8 cellular contexts compared by ENCODE assay signal in the genomic region with DNA sequence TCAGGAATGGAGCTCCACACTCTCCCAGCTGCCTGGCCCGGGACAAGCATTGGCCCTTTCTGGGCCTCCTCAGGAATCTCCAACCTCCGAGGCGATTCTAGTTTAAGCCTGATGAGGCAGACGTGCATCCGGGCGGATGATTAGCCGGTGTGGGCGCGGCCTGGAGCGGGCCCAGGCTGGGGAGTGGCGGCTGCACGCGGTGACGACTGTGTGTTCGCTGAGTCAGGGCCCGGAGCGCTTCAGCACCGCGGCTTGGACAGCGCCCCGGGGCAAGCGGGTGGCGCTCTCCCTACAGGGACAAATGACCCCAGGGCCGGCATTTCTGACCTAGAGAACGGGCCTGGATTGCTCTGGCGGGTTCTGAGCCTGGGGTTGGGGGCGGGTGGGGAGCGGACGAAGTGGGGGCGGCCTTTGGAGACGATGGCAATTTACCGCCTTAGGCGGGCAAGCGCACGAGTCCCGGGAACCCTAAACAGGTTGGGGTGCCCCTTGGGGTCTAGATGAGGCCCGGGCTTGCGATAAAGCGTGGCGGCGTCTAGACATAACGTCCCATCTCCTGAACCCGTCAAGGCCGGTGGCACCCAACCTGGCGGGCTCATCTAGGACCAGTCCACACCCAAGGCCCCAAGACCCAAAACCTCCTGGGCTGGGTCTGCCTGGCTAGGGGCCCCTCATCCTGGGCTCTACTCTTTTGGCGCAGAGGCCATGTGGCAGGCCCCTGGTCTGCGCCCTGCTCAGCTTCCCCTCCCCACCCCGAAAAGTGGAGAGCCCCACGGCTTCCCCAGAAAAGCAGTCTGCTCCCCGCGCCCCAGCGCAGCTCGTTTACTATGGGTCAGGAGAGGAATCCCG. TPM values are rescaled to one million over a fixed set of nuclear protein-coding genes. Genes with fewer than 3 reads are reported as not detected.
DNase-seq lines count a peak whose midpoint lies in the region; ATAC-seq, FAIRE-seq and TF ChIP-seq lines count a peak whose summit lies in the region.

No MANE protein-coding gene starts in this region.

- no peak for TF ChIP-seq CTCF in astrocyte (IDR thresholded peaks at IDR 0.05; ENCODE audit: insufficient read depth, low read depth, low read length)
- TF ChIP-seq CTCF in keratinocyte (optimal IDR thresholded peaks at IDR 0.05 in 1 of 3, IDR thresholded peaks at IDR 0.05 in 1 of 3, conservative IDR thresholded peaks at IDR 0.05 in 1 of 3; ENCODE audit: extremely low read depth in 1 of 3, insufficient read depth in 2 of 3, low read length in 3 of 3), result peak; percentile 14 to 27 (median 20)

- peak; percentile 29 for DNase-seq in NCI-H1436 (lab: John Stamatoyannopoulos, UW)
- no peak for DNase-seq in NCI-H1436 treated with DMSO at 0.1 percent for 48 hours (lab: John Stamatoyannopoulos, UW)
- DNase-seq in astrocyte (ENCODE audit: low read depth), result peak; percentile 59
- peak; percentile 60 for DNase-seq in keratinocyte (ENCODE audit: low read depth, low spot score)
- peak; percentile 59 for DNase-seq in stimulated activated CD4-positive, alpha-beta T cell treated with anti-CD3 and anti-CD28 coated beads, Interleukin-4, amount 100 ng/mL, for 1 hour
- DNase-seq in putamen (ENCODE audit: low spot score), result no peak

- H3K4me2 ChIP-seq in astrocyte (ENCODE audit: low read length) (peak overlapping the region; percentile 36), keratinocyte (ENCODE audit: control insufficient read depth, extremely low read depth, insufficient read depth, low read depth, low read length) (peak overlapping the region; percentile 33)

- peaks cover 9% of the 10 kb centered on the region for H3K27me3 ChIP-seq in astrocyte (ENCODE audit: insufficient read depth, low read length)
- H3K27me3 ChIP-seq in keratinocyte (ENCODE audit: control insufficient read depth, extremely low read depth, insufficient read depth, low read length), result peaks cover 20% of the 10 kb centered on the region

- H3K36me3 ChIP-seq in astrocyte (ENCODE audit: insufficient read depth, low read length) (no peaks in the 10 kb centered on the region), keratinocyte (ENCODE audit: control insufficient read depth in 2 of 2, extremely low read depth in 1 of 2, insufficient read depth in 2 of 2, low read length in 2 of 2) (no peaks in the 10 kb centered on the region)

- no peak overlapping the region for H3K4me3 ChIP-seq in astrocyte (ENCODE audit: insufficient read depth, low read depth, low read length)
- H3K4me3 ChIP-seq in keratinocyte (ENCODE audit: control insufficient read depth in 2 of 3, extremely low read depth in 1 of 3, insufficient read depth in 2 of 3, low read depth in 1 of 3, low read length in 3 of 3), result no peak overlapping the region

- H4K20me1 ChIP-seq in astrocyte (ENCODE audit: insufficient read depth, low read length) (no peaks in the 10 kb centered on the region), keratinocyte (ENCODE audit: control insufficient read depth, extremely low read depth, insufficient read depth, low read length) (no peaks in the 10 kb centered on the region)

- H3K27ac ChIP-seq in astrocyte (ENCODE audit: low read depth, low read length) (no peak overlapping the region), keratinocyte (ENCODE audit: control insufficient read depth, insufficient read depth, low read length) (no peak overlapping the region)

- no peak for FAIRE-seq in astrocyte (lab: Jason Lieb, UNC)
- no peak for FAIRE-seq in keratinocyte (lab: Jason Lieb, UNC)

- H3K4me1 Mint-ChIP-seq in astrocyte (ENCODE audit: low read depth, unreplicated experiment), result no peaks in the 10 kb centered on the region

- H3K9ac ChIP-seq in astrocyte (ENCODE audit: low read length), result no peak overlapping the region
- H3K9ac ChIP-seq in keratinocyte (ENCODE audit: control insufficient read depth, extremely low read depth, insufficient read depth, low read length), result no peak overlapping the region

- H3K9me3 Mint-ChIP-seq in astrocyte (ENCODE audit: unreplicated experiment), result peaks cover 9% of the 10 kb centered on the region

- H3K9me1 ChIP-seq in keratinocyte (ENCODE audit: control insufficient read depth, extremely low read depth, insufficient read depth, low read length), result no peaks in the 10 kb centered on the region

- no peak overlapping the region for H3K27ac Mint-ChIP-seq in astrocyte (ENCODE audit: unreplicated experiment)

- H2AFZ ChIP-seq in astrocyte (ENCODE audit: low read depth, low read length) (no peak overlapping the region), keratinocyte (ENCODE audit: control insufficient read depth, low read length) (no peak overlapping the region)

- H3K79me2 ChIP-seq in astrocyte (ENCODE audit: insufficient read depth, low read length) (no peaks in the 10 kb centered on the region), keratinocyte (ENCODE audit: control insufficient read depth, insufficient read depth, low read length) (no peaks in the 10 kb centered on the region)

- no peaks in the 10 kb centered on the region for H3K9me3 ChIP-seq in astrocyte (ENCODE audit: insufficient read depth, low read depth, low read length)
- no peaks in the 10 kb centered on the region for H3K9me3 ChIP-seq in keratinocyte (ENCODE audit: control insufficient read depth, low read depth, low read length)

- H3K4me3 Mint-ChIP-seq in astrocyte (ENCODE audit: unreplicated experiment), result no peak overlapping the region

- dilution Hi-C loops in keratinocyte (cut with MboI; ENCODE audit: extremely low pct_ligation_motif_present, low sequenced_read_pairs), result no loop called here

- ATAC-seq in GM21723 (IDR thresholded peaks at IDR 0.05; ENCODE audit: unreplicated experiment), result no peak

- H3K27me3 Mint-ChIP-seq in astrocyte (ENCODE audit: low read depth, unreplicated experiment), result peaks cover 68% of the 10 kb centered on the region

- no peaks in the 10 kb centered on the region for H3K36me3 Mint-ChIP-seq in astrocyte (ENCODE audit: low read depth, unreplicated experiment)

- no peaks in the 10 kb centered on the region for H3K4me1 ChIP-seq in astrocyte (ENCODE audit: insufficient read depth, low read length)
- no peaks in the 10 kb centered on the region for H3K4me1 ChIP-seq in keratinocyte (ENCODE audit: control insufficient read depth, extremely low read depth, insufficient read depth, low read length)

TF ChIP-seq in PFSK-1, 5 proteins besides CTCF, POLR2A, EP300 and RAD21:
- TF ChIP-seq SIN3A (IDR thresholded peaks at IDR 0.05; ENCODE audit: borderline replicate concordance, insufficient read depth, low read length), result no peak
- TF ChIP-seq POLR2AphosphoS5 (IDR thresholded peaks at IDR 0.05; ENCODE audit: low read depth, low read length), result no peak
- no peak for TF ChIP-seq TAF1 (IDR thresholded peaks at IDR 0.05; ENCODE audit: borderline replicate concordance, insufficient read depth, low read length)
- TF ChIP-seq REST (IDR thresholded peaks at IDR 0.05; ENCODE audit: insufficient read depth in 1 of 2, low read depth in 2 of 2, low read length in 2 of 2), result peak; percentile 95 to 98
- peak; percentile 78 for TF ChIP-seq FOXP2 (optimal IDR thresholded peaks at IDR 0.05; ENCODE audit: borderline replicate concordance, extremely low read depth, extremely low read length, insufficient read depth)

RNA-seq across cellular contexts. Expression of gene ZNHIT3, which starts 22.3 kb away (rescaled TPM):
- polyA plus RNA-seq in PFSK-1 (2012; ENCODE audit: insufficient read length, low read depth), result 29.0 TPM
- 26.4 and 29.4 TPM in 2 replicates for total RNA-seq in astrocyte
- 48.5 to 72.4 TPM (median 51.8 TPM) in 3 replicates for polyA plus RNA-seq in keratinocyte
- polyA plus RNA-seq in keratinocyte (2011; ENCODE audit: low read depth), result 19.7 TPM
- 39.8 and 57.1 TPM in 2 replicates for polyA plus RNA-seq in keratinocyte (2011; cell fraction: cytosol; rRNA removed)
- 27.7 and 35.5 TPM in 2 replicates for polyA plus RNA-seq in keratinocyte (2011; cell fraction: nucleus; rRNA removed)
- polyA plus RNA-seq in keratinocyte (2012; ENCODE audit: low replicate concordance), result 36.8 and 48.5 TPM in 2 replicates
- 5.5 to 15.8 TPM (median 12.1 TPM) in 3 replicates for polyA minus RNA-seq in keratinocyte
- polyA minus RNA-seq in keratinocyte (2011; cell fraction: cytosol; rRNA and poly(A)+ RNA removed), result 8.2 TPM
- 4.0 and 7.4 TPM in 2 replicates for polyA minus RNA-seq in keratinocyte (2011; cell fraction: nucleus; rRNA and poly(A)+ RNA removed)

Comparison
In these comparisons a context has a peak if more than half of its experiments do, and no peak if none do; other contexts are left out.
1. DNase-seq: peak in NCI-H1436 (single experiment), astrocyte (single experiment), keratinocyte (single experiment) and stimulated activated CD4-positive, alpha-beta T cell treated with anti-CD3 and anti-CD28 coated beads, Interleukin-4, amount 100 ng/mL, for 1 hour (single experiment); none in NCI-H1436 treated with DMSO at 0.1 percent for 48 hours (single experiment) and putamen (single experiment).